In genomic region chr10:131961047-131961776, GRCh38 we compare ENCODE assay signal across 15 cellular contexts. TPM values are rescaled to one million over a fixed set of nuclear protein-coding genes. Genes with fewer than 3 reads are reported as not detected.
DNase-seq lines count a peak whose midpoint lies in the region; ATAC-seq and TF ChIP-seq lines count a peak whose summit lies in the region.
"Had no signal": no experiment of that assay in that cellular context is flagged by ENCODE, and none has a peak within 500 bp of the region (broad histone marks: within the 10 kb centered on the region; RNA-seq: fewer than 3 reads in every experiment).

No MANE protein-coding gene starts in this region.

- peaks cover 27 to 60% (median 47%) of the 10 kb centered on the region in 11 experiments for H3K36me3 ChIP-seq in BLaER1 treated with 17β-estradiol and CSF1 and Interleukin-3, amounts not matched to agents 10 nM and 100 nM
- peaks cover 0 to 40% (median 22%) of the 10 kb centered on the region in 9 donors for H3K36me3 ChIP-seq in heart left ventricle
- H3K36me3 ChIP-seq in psoas muscle (ENCODE audit: insufficient read depth in 1 of 2, low read depth in 1 of 2): peaks cover 4 to 33% of the 10 kb centered on the region in 2 donors

- H3K9ac ChIP-seq in BLaER1 treated with 17β-estradiol and CSF1 and Interleukin-3, amounts not matched to agents 10 nM and 100 nM: peak overlapping the region in 10 of 11 experiments; percentile 23 to 71 (median 48); a peak in 19 of 22 replicates

- H3K36me3 Mint-ChIP-seq in activated naive CD8-positive, alpha-beta T cell treated with anti-CD3 and anti-CD28 coated beads, Interleukin-2, amount 50 U/mL, for 24 hours (ENCODE audit: low read depth): peaks cover 27% of the 10 kb centered on the region

- H3K4me2 ChIP-seq in BLaER1 treated with 17β-estradiol and CSF1 and Interleukin-3, amounts not matched to agents 10 nM and 100 nM: peak overlapping the region; percentile 63 to 89 (median 80)

- no peak overlapping the region for H3K4me3 Mint-ChIP-seq in activated naive CD8-positive, alpha-beta T cell treated with anti-CD3 and anti-CD28 coated beads, Interleukin-2, amount 50 U/mL, for 24 hours
- H3K4me3 Mint-ChIP-seq: mesothelial cell of epicardium had no signal

- peaks cover 43 to 62% (median 59%) of the 10 kb centered on the region in 10 experiments for H3K4me1 ChIP-seq in BLaER1 treated with 17β-estradiol and CSF1 and Interleukin-3, amounts not matched to agents 10 nM and 100 nM
- no peaks in the 10 kb centered on the region for H3K4me1 ChIP-seq in heart left ventricle
- peaks cover 20% of the 10 kb centered on the region for H3K4me1 ChIP-seq in psoas muscle

- DNase-seq in NCI-H69 (lab: John Stamatoyannopoulos, UW) (peak; percentile 19), heart left ventricle (no peak), psoas muscle (no peak), NCI-H2081 (lab: John Stamatoyannopoulos, UW) (no peak)
- DNase-seq in activated naive CD8-positive, alpha-beta T cell treated with anti-CD3 and anti-CD28 coated beads, Interleukin-2, amount 50 U/mL, for 24 hours: no peak
- DNase-seq: activated T-cell treated with anti-CD3 and anti-CD28 coated beads, Interleukin-2, amount 50 U/mL, for 48 hours; amniotic stem cell; DMS79; NCI-H146 had no signal

- 81 to 91% (median 89%) methylated on average over 17 to 26 of the region's 26 CpGs for WGBS in heart left ventricle, 4 donors
- 38 to 57% (median 49%) methylated on average over 26 of the region's 26 CpGs for WGBS in psoas muscle, 3 donors

- no peaks in the 10 kb centered on the region for H3K27me3 Mint-ChIP-seq in activated naive CD8-positive, alpha-beta T cell treated with anti-CD3 and anti-CD28 coated beads, Interleukin-2, amount 50 U/mL, for 24 hours

- no peaks in the 10 kb centered on the region for H3K9me3 ChIP-seq in BLaER1 treated with 17β-estradiol and CSF1 and Interleukin-3, amounts not matched to agents 10 nM and 100 nM (replicated peaks in 1 of 11)
- H3K9me3 ChIP-seq in heart left ventricle: no peaks in the 10 kb centered on the region
- H3K9me3 ChIP-seq in psoas muscle: no peaks in the 10 kb centered on the region
- H3K9me3 ChIP-seq: suprapubic skin had no signal

- H3K27ac Mint-ChIP-seq in activated naive CD8-positive, alpha-beta T cell treated with anti-CD3 and anti-CD28 coated beads, Interleukin-2, amount 50 U/mL, for 24 hours: no peak overlapping the region
- H3K27ac Mint-ChIP-seq: mesothelial cell of epicardium had no signal

- peaks cover 4 to 84% (median 34%) of the 10 kb centered on the region in 11 experiments; a peak in 20 of 22 replicates for H4K20me1 ChIP-seq in BLaER1 treated with 17β-estradiol and CSF1 and Interleukin-3, amounts not matched to agents 10 nM and 100 nM

- TF ChIP-seq POLR2A in heart left ventricle (IDR thresholded peaks at IDR 0.05): no peak

- intact Hi-C loops in heart left ventricle (cut with DNase I) (no loop called here), psoas muscle (cut with DNase I) (no loop called here)

- H3K4me3 ChIP-seq in BLaER1 treated with 17β-estradiol and CSF1 and Interleukin-3, amounts not matched to agents 10 nM and 100 nM: peak overlapping the region in 8 of 10 experiments; percentile 31 to 63 (median 48); a peak in 11 of 20 replicates
- H3K4me3 ChIP-seq in heart left ventricle (no peak overlapping the region), psoas muscle (peak overlapping the region; percentile 45)
- H3K4me3 ChIP-seq: coronary artery had no signal

- no peaks in the 10 kb centered on the region for H3K9me3 Mint-ChIP-seq in activated naive CD8-positive, alpha-beta T cell treated with anti-CD3 and anti-CD28 coated beads, Interleukin-2, amount 50 U/mL, for 24 hours
- H3K9me3 Mint-ChIP-seq: mesothelial cell of epicardium had no signal

- TF ChIP-seq CTCF in heart left ventricle (IDR thresholded peaks at IDR 0.05) (no peak), psoas muscle (IDR thresholded peaks at IDR 0.05) (no peak)

- H3K27me3 ChIP-seq in BLaER1 treated with 17β-estradiol and CSF1 and Interleukin-3, amounts not matched to agents 10 nM and 100 nM: no peaks in the 10 kb centered on the region
- H3K27me3 ChIP-seq in heart left ventricle (no peaks in the 10 kb centered on the region), psoas muscle (ENCODE audit: insufficient read depth in 3 of 3, low read length in 2 of 3) (no peaks in the 10 kb centered on the region)
- H3K27me3 ChIP-seq: suprapubic skin had no signal

- peaks cover 22% of the 10 kb centered on the region for H3K4me1 Mint-ChIP-seq in activated naive CD8-positive, alpha-beta T cell treated with anti-CD3 and anti-CD28 coated beads, Interleukin-2, amount 50 U/mL, for 24 hours
- H3K4me1 Mint-ChIP-seq: mesothelial cell of epicardium had no signal

- peak overlapping the region in 9 of 11 experiments; percentile 45 to 69 (median 63); a peak in 17 of 22 replicates for H3K27ac ChIP-seq in BLaER1 treated with 17β-estradiol and CSF1 and Interleukin-3, amounts not matched to agents 10 nM and 100 nM
- H3K27ac ChIP-seq in heart left ventricle: no peak overlapping the region
- H3K27ac ChIP-seq in psoas muscle: peak overlapping the region; percentile 68
- H3K27ac ChIP-seq: coronary artery, suprapubic skin had no signal

- ATAC-seq in heart left ventricle: peak in 3 of 4 donors; percentile 3 to 38 (median 22)
- peak; percentile 57 to 69 (median 66) for ATAC-seq in psoas muscle
- ATAC-seq in HG02870 (IDR thresholded peaks at IDR 0.05; ENCODE audit: unreplicated experiment): no peak
- ATAC-seq in activated naive CD8-positive, alpha-beta T cell treated with anti-CD3 and anti-CD28 coated beads, Interleukin-2, amount 50 U/mL, for 24 hours: no peak
- ATAC-seq in GM18861 (IDR thresholded peaks at IDR 0.05; ENCODE audit: unreplicated experiment): no peak

RNA-seq across cellular contexts. Expression of gene BNIP3, which starts 20.5 kb away (rescaled TPM):
- total RNA-seq in heart left ventricle (100 to 1,000 TPM in 8 of 9 donors, 10 to 100 TPM in 1; 97.1 to 711 (median 130) TPM), psoas muscle (100 to 1,000 TPM in 3 of 4 donors, 10 to 100 TPM in 1; 93.5 to 165 (median 151) TPM)
- polyA plus RNA-seq in heart left ventricle (100 to 1,000 TPM in 1 of 2 donors, 10 to 100 TPM in 1; 48.1 to 119 TPM), psoas muscle (100 to 1,000 TPM in 2 of 3 donors, 10 to 100 TPM in 1; 85.9 to 210 (median 133) TPM)

Comparison
In these comparisons a context has a peak if more than half of its experiments do, and no peak if none do; other contexts are left out.
1. H3K27ac ChIP-seq: peak in BLaER1 treated with 17β-estradiol and CSF1 and Interleukin-3, amounts not matched to agents 10 nM and 100 nM (9 of 11) and psoas muscle (single experiment); none in heart left ventricle (0 of 12).
2. H3K4me3 ChIP-seq: peak in BLaER1 treated with 17β-estradiol and CSF1 and Interleukin-3, amounts not matched to agents 10 nM and 100 nM (8 of 10) and psoas muscle (single experiment); none in heart left ventricle (0 of 12).
3. ATAC-seq: peak in heart left ventricle (3 of 4) and psoas muscle (4 of 4); none in HG02870 (single experiment), activated naive CD8-positive, alpha-beta T cell treated with anti-CD3 and anti-CD28 coated beads, Interleukin-2, amount 50 U/mL, for 24 hours (single experiment) and GM18861 (single experiment).